7 cellular contexts compared by ENCODE assay signal in genomic region chr9:112332674-112332976, GRCh38. TPM values are rescaled to one million over a fixed set of nuclear protein-coding genes. Genes with fewer than 3 reads are reported as not detected.
DNase-seq lines count a peak whose midpoint lies in the region; ATAC-seq and TF ChIP-seq lines count a peak whose summit lies in the region.

No MANE protein-coding gene starts in this region.

- RAD21 ChIA-PET in HCT116 (lab: Charles Lee; ENCODE audit: low non-redundant PET in 1 of 2, low total read pairs in 2 of 2, uncharacterized antibody in 2 of 2, unreplicated experiment in 2 of 2), result no interaction called here

- peaks cover 4% of the 10 kb centered on the region for H3K36me3 Mint-ChIP-seq in stimulated activated memory B cell treated with anti-CD40 and anti-IgM and Interleukin-4, amounts not matched to agents 10 μg/mL and 1 μg/mL and 100 μg/mL, for 72 hours

- DNase-seq in HCT116 (ENCODE audit: low read depth, low spot score) (no peak), hepatocyte (ENCODE audit: low spot score) (no peak), left lobe of liver (ENCODE audit: low spot score) (no peak), NCI-H2029 treated with DMSO at 0.1 percent for 48 hours (lab: John Stamatoyannopoulos, UW) (no peak), mesenteric fat pad (ENCODE audit: low spot score) (no peak)

- ATAC-seq in HCT116 (no peak), left lobe of liver (no peak)
- no peak for ATAC-seq in stimulated activated memory B cell treated with anti-CD40 and anti-IgM and Interleukin-4, amounts not matched to agents 10 μg/mL and 1 μg/mL and 100 μg/mL, for 72 hours

- no peak overlapping the region for H2AFZ ChIP-seq in HCT116 (ENCODE audit: low read depth, low read length, poor library complexity, severe bottlenecking)
- peak overlapping the region; percentile 81 for H2AFZ ChIP-seq in hepatocyte

- WGBS in hepatocyte (ENCODE audit: low lambda C conversion rate, missing lambda C conversion rate), result 0% methylated on average over 16 of the region's 19 CpGs

- peak overlapping the region; percentile 55 to 72 for H3K4me3 ChIP-seq in HCT116 (replicated peaks in 1 of 2; ENCODE audit: low read depth in 1 of 2, low read length in 2 of 2)
- peak overlapping the region; percentile 88 for H3K4me3 ChIP-seq in WI38 (ENCODE audit: low read depth, low read length)
- H3K4me3 ChIP-seq in hepatocyte, result peak overlapping the region; percentile 94

- no TSS peak for BruUV-seq in HCT116 (replicated peaks; lab: Mats Ljungman, UMichigan)

- H3K36me3 ChIP-seq in HCT116 (ENCODE audit: control insufficient read depth in 1 of 2, insufficient read depth in 2 of 2, low read length in 2 of 2) (no peaks in the 10 kb centered on the region), hepatocyte (replicated peaks; ENCODE audit: insufficient read depth, low read depth) (no peaks in the 10 kb centered on the region)

- H3K9me3 Mint-ChIP-seq in stimulated activated memory B cell treated with anti-CD40 and anti-IgM and Interleukin-4, amounts not matched to agents 10 μg/mL and 1 μg/mL and 100 μg/mL, for 72 hours, result no peaks in the 10 kb centered on the region

- peaks cover 13 to 38% of the 10 kb centered on the region in 2 experiments; a peak in 3 of 4 replicates for H3K4me1 ChIP-seq in HCT116 (ENCODE audit: control insufficient read depth in 1 of 2, insufficient read depth in 2 of 2, low read length in 2 of 2)
- H3K4me1 ChIP-seq in hepatocyte (ENCODE audit: insufficient read depth), result peaks cover 13% of the 10 kb centered on the region

- H3K9me3 ChIP-seq in HCT116 (ENCODE audit: control insufficient read depth in 1 of 2, insufficient read depth in 1 of 2, low read depth in 1 of 2, low read length in 2 of 2) (no peaks in the 10 kb centered on the region), hepatocyte (ENCODE audit: low read depth) (no peaks in the 10 kb centered on the region)

- H3K27me3 ChIP-seq in HCT116 (ENCODE audit: insufficient read depth, low read length) (no peaks in the 10 kb centered on the region), hepatocyte (no peaks in the 10 kb centered on the region)

- CTCF ChIA-PET in HCT116 (lab: Charles Lee), result no interaction called here

- H3K27ac ChIP-seq in HCT116 (ENCODE audit: low read depth, low read length), result peak overlapping the region; percentile 100
- H3K27ac ChIP-seq in hepatocyte, result peak overlapping the region; percentile 99

- H3K27me3 Mint-ChIP-seq in stimulated activated memory B cell treated with anti-CD40 and anti-IgM and Interleukin-4, amounts not matched to agents 10 μg/mL and 1 μg/mL and 100 μg/mL, for 72 hours, result no peaks in the 10 kb centered on the region

- TF ChIP-seq RAD21 in HCT116 (IDR thresholded peaks at IDR 0.05; ENCODE audit: low read depth), result no peak

- H3K79me2 ChIP-seq in HCT116 (ENCODE audit: insufficient read depth, low read length) (peaks cover 54% of the 10 kb centered on the region), hepatocyte (peaks cover 51% of the 10 kb centered on the region)

- TF ChIP-seq CTCF in HCT116 (IDR thresholded peaks at IDR 0.05 in 2 of 3, conservative IDR thresholded peaks at IDR 0.05 in 1 of 3; ENCODE audit: borderline replicate concordance in 1 of 3, insufficient read depth in 1 of 3, low read depth in 2 of 3, low read length in 2 of 3) (no peak), WI38 (IDR thresholded peaks at IDR 0.05; ENCODE audit: low read depth, low read length) (no peak), hepatocyte (IDR thresholded peaks at IDR 0.05; ENCODE audit: poor library complexity) (no peak)

- intact Hi-C loops in HCT116 (cut with micrococcal nuclease), result loop anchor here (5.0 to 10.0 kb wide), 3 partner anchors 160 to 700 kb away; partner anchors contain the start of gene DNAJC25

- H3K9me2 ChIP-seq in HCT116 (ENCODE audit: insufficient read depth) (no peaks in the 10 kb centered on the region), hepatocyte (replicated peaks; ENCODE audit: insufficient read depth) (no peaks in the 10 kb centered on the region)

- H3K9ac ChIP-seq in HCT116 (ENCODE audit: low read length), result peak overlapping the region; percentile 89

- peak overlapping the region; percentile 91 for H3K4me3 Mint-ChIP-seq in stimulated activated memory B cell treated with anti-CD40 and anti-IgM and Interleukin-4, amounts not matched to agents 10 μg/mL and 1 μg/mL and 100 μg/mL, for 72 hours

- H4K20me1 ChIP-seq in HCT116 (ENCODE audit: insufficient read depth), result no peaks in the 10 kb centered on the region
- peaks cover 37% of the 10 kb centered on the region for H4K20me1 ChIP-seq in hepatocyte (ENCODE audit: insufficient read depth, poor library complexity, severe bottlenecking)

- H3K4me2 ChIP-seq in HCT116 (ENCODE audit: low read length) (peak overlapping the region; percentile 84), hepatocyte (peak overlapping the region; percentile 68)

- H3K27ac Mint-ChIP-seq in stimulated activated memory B cell treated with anti-CD40 and anti-IgM and Interleukin-4, amounts not matched to agents 10 μg/mL and 1 μg/mL and 100 μg/mL, for 72 hours, result peak overlapping the region; percentile 94

- no peak for TF ChIP-seq POLR2A in HCT116 (IDR thresholded peaks at IDR 0.05; ENCODE audit: borderline replicate concordance, extremely low read depth, insufficient read depth, insufficient read length)

- peaks cover 45% of the 10 kb centered on the region for H3K4me1 Mint-ChIP-seq in stimulated activated memory B cell treated with anti-CD40 and anti-IgM and Interleukin-4, amounts not matched to agents 10 μg/mL and 1 μg/mL and 100 μg/mL, for 72 hours

- POLR2A ChIA-PET in HCT116 (lab: Charles Lee), result interaction anchor here (1.6 kb wide), 1 partner anchor 220 kb away, joined by 4 read pairs; no protein-coding TSS in a partner anchor

TF ChIP-seq in HCT116, 20 proteins besides CTCF, POLR2A, EP300 and RAD21:
- TF ChIP-seq SP1 (IDR thresholded peaks at IDR 0.05; ENCODE audit: low read depth), result 0 out of 2 replicates have a peak, but pooled peaks have one; percentile 25
- no peak for TF ChIP-seq TCF7L2 (IDR thresholded peaks at IDR 0.05; ENCODE audit: borderline replicate concordance, extremely low read depth, insufficient read depth, insufficient read length)
- TF ChIP-seq, protein P1, sequence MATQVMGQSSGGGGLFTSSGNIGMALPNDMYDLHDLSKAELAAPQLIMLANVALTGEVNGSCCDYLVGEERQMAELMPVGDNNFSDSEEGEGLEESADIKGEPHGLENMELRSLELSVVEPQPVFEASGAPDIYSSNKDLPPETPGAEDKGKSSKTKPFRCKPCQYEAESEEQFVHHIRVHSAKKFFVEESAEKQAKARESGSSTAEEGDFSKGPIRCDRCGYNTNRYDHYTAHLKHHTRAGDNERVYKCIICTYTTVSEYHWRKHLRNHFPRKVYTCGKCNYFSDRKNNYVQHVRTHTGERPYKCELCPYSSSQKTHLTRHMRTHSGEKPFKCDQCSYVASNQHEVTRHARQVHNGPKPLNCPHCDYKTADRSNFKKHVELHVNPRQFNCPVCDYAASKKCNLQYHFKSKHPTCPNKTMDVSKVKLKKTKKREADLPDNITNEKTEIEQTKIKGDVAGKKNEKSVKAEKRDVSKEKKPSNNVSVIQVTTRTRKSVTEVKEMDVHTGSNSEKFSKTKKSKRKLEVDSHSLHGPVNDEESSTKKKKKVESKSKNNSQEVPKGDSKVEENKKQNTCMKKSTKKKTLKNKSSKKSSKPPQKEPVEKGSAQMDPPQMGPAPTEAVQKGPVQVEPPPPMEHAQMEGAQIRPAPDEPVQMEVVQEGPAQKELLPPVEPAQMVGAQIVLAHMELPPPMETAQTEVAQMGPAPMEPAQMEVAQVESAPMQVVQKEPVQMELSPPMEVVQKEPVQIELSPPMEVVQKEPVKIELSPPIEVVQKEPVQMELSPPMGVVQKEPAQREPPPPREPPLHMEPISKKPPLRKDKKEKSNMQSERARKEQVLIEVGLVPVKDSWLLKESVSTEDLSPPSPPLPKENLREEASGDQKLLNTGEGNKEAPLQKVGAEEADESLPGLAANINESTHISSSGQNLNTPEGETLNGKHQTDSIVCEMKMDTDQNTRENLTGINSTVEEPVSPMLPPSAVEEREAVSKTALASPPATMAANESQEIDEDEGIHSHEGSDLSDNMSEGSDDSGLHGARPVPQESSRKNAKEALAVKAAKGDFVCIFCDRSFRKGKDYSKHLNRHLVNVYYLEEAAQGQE (IDR thresholded peaks at IDR 0.05; ENCODE audit: low read depth), result no peak
- TF ChIP-seq SRF (IDR thresholded peaks at IDR 0.05; ENCODE audit: low read depth), result no peak
- no peak for TF ChIP-seq ZNF274 (IDR thresholded peaks at IDR 0.05; ENCODE audit: low read depth, low read length)

RNA-seq across cellular contexts. Expression of gene PTBP3, which starts 0.8 kb away (rescaled TPM):
- total RNA-seq in HCT116 (2021; ENCODE audit: unreplicated experiment), result 102 TPM
- 13.7 and 16.4 TPM in 2 replicates for polyA plus RNA-seq in HCT116 (2012)
- 57.7 and 64.5 TPM in 2 replicates for total RNA-seq in hepatocyte
- polyA plus RNA-seq in hepatocyte, result 13.4 and 13.7 TPM in 2 replicates
- total RNA-seq in left lobe of liver, result 18.7 TPM
- 53.6 TPM for total RNA-seq in mesenteric fat pad

RNA-seq across cellular contexts. Expression of gene HSDL2, which starts 47.3 kb away (rescaled TPM):
- total RNA-seq in HCT116 (2021; ENCODE audit: unreplicated experiment) (33.9 TPM), hepatocyte (97.3 and 97.6 TPM in 2 replicates), left lobe of liver (83.8 TPM), mesenteric fat pad (90.0 TPM)
- 13.4 and 16.4 TPM in 2 replicates for polyA plus RNA-seq in HCT116 (2012)
- 36.0 and 50.0 TPM in 2 replicates for polyA plus RNA-seq in hepatocyte
